15 cellular contexts compared by ENCODE assay signal in genomic region chr2:201955702-201956141, GRCh38.
A peak's percentile ranks its signal among the peaks of the same experiment; 100 is the strongest.
DNase-seq lines count a peak whose midpoint lies in the region; ATAC-seq and TF ChIP-seq lines count a peak whose summit lies in the region.
"Had no signal": no experiment of that assay in that cellular context is flagged by ENCODE, and none has a peak within 500 bp of the region (broad histone marks: within the 10 kb centered on the region; RNA-seq: fewer than 3 reads in every experiment).

No MANE protein-coding gene starts in this region.

- POLR2A ChIA-PET in Panc1 (lab: Charles Lee), result no interaction called here

- no peaks in the 10 kb centered on the region for H3K9me3 ChIP-seq in Panc1 (ENCODE audit: control insufficient read depth, insufficient read depth, low read depth, low read length)

- H3K27me3 ChIP-seq in Panc1 (ENCODE audit: control insufficient read depth, insufficient read depth, low read length), result no peaks in the 10 kb centered on the region

- TF ChIP-seq CTCF in Panc1 (IDR thresholded peaks at IDR 0.05), result no peak
- no peak for TF ChIP-seq CTCF in fibroblast of the aortic adventitia (IDR thresholded peaks at IDR 0.05; ENCODE audit: insufficient read depth, low read length)

- no peak overlapping the region; the same call in 1 of the 2 replicates for H3K27ac ChIP-seq in Panc1 (ENCODE audit: low read length)
- H3K27ac ChIP-seq: C4-2B had no signal

- no peaks in the 10 kb centered on the region for H3K4me1 ChIP-seq in Panc1 (ENCODE audit: control insufficient read depth, insufficient read depth, low read length)

- H3K4me3 ChIP-seq in Panc1 (ENCODE audit: low read depth in 2 of 2, low read length in 2 of 2) (no peak overlapping the region), fibroblast of the aortic adventitia (ENCODE audit: low read depth, low read length) (no peak overlapping the region)

- H3K36me3 ChIP-seq in Panc1 (ENCODE audit: control insufficient read depth, insufficient read depth, low read length), result no peaks in the 10 kb centered on the region

- CTCF ChIA-PET in Panc1 (lab: Charles Lee), result no interaction called here

- peak; percentile 79 for DNase-seq in G401 (ENCODE audit: low spot score)
- no peak for DNase-seq in Panc1 (ENCODE audit: low read depth, low spot score)
- DNase-seq in fibroblast of the aortic adventitia (ENCODE audit: low read depth), result peak; percentile 30
- DNase-seq in sciatic nerve (ENCODE audit: low spot score), result no peak
- no peak for DNase-seq in NCI-H1417 treated with DMSO at 0.1 percent for 48 hours (lab: John Stamatoyannopoulos, UW)
- DNase-seq in stimulated activated CD4-positive, alpha-beta T cell treated with anti-CD3 and anti-CD28 coated beads, Interleukin-4, amount 100 ng/mL, for 24 hours, result no peak
- DNase-seq: activated CD8-positive, alpha-beta T cell treated with anti-CD3 and anti-CD28 coated beads for 36 hours; activated gamma-delta T cell treated with Interleukin-2 at 50 U/mL for 16 hours; GDM1; NCI-H1105; NCI-H526; stimulated activated naive CD8-positive, alpha-beta T cell treated with anti-CD3 and anti-CD28 coated beads, Interleukin-15, Interleukin-2, amounts not matched to agents 100 U/mL and 50 U/mL, for 24 hours had no signal

- no TSS peak for BruUV-seq in Panc1 (replicated peaks; lab: Mats Ljungman, UMichigan)

- peak; percentile 47 for ATAC-seq in Panc1
- ATAC-seq in sciatic nerve, result peak; percentile 92
- ATAC-seq in HG03280 (IDR thresholded peaks at IDR 0.05; ENCODE audit: unreplicated experiment), result no peak
- ATAC-seq in HG02938 (IDR thresholded peaks at IDR 0.05; ENCODE audit: unreplicated experiment), result no peak
- ATAC-seq: activated CD8-positive, alpha-beta T cell treated with anti-CD3 and anti-CD28 coated beads for 36 hours; stimulated activated naive CD8-positive, alpha-beta T cell treated with anti-CD3 and anti-CD28 coated beads, Interleukin-15, Interleukin-2, amounts not matched to agents 100 U/mL and 50 U/mL, for 24 hours had no signal

- in situ Hi-C loops in G401 (cut with HindIII; ENCODE audit: low sequenced_read_pairs), result no loop called here
- in situ Hi-C loops in Panc1 (cut with HindIII; ENCODE audit: low pct_unique_long_range_greater_than_20kb, low sequenced_read_pairs), result no loop called here

- intact Hi-C loops in Panc1 (cut with micrococcal nuclease; ENCODE audit: unreplicated experiment) (no loop called here), sciatic nerve (cut with DNase I) (no loop called here)

Comparison
In these comparisons a context has a peak if more than half of its experiments do, and no peak if none do; other contexts are left out.
1. DNase-seq: peak in G401 (single experiment) and fibroblast of the aortic adventitia (single experiment); none in Panc1 (single experiment), sciatic nerve (single experiment), NCI-H1417 treated with DMSO at 0.1 percent for 48 hours (single experiment) and stimulated activated CD4-positive, alpha-beta T cell treated with anti-CD3 and anti-CD28 coated beads, Interleukin-4, amount 100 ng/mL, for 24 hours (single experiment).
2. ATAC-seq: peak in Panc1 (single experiment) and sciatic nerve (single experiment); none in HG03280 (single experiment) and HG02938 (single experiment).